Comparison of ENCODE assay signal across 1 cellular context in the genomic region with DNA sequence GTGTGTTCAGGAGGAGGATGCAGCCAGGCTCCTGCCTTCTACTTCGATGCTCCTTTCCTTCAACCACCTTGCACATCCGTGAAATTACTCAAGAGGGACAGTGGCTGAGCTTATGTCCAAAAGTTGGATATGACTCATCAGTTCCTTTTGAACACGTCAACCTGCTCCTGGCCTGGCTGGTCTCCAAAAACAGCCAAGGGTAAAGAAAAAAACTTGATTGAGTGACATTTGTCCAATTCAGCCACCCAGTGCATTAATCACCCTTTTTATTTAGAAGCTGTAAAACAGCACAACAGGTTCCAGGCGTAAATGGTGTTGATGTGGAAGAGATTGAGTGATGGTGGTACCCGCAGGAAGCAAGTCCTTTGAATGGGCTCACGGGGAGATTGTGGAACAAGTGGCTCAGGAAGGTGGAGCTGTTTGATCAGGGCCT.
A peak's percentile ranks its signal among the peaks of the same experiment; 100 is the strongest.
TF ChIP-seq lines count a peak whose summit lies in the region.

No MANE protein-coding gene starts in this region.

TF ChIP-seq in Ishikawa, 13 proteins besides CTCF, POLR2A, EP300 and RAD21 (continued from another document):
- TF ChIP-seq, protein P1, sequence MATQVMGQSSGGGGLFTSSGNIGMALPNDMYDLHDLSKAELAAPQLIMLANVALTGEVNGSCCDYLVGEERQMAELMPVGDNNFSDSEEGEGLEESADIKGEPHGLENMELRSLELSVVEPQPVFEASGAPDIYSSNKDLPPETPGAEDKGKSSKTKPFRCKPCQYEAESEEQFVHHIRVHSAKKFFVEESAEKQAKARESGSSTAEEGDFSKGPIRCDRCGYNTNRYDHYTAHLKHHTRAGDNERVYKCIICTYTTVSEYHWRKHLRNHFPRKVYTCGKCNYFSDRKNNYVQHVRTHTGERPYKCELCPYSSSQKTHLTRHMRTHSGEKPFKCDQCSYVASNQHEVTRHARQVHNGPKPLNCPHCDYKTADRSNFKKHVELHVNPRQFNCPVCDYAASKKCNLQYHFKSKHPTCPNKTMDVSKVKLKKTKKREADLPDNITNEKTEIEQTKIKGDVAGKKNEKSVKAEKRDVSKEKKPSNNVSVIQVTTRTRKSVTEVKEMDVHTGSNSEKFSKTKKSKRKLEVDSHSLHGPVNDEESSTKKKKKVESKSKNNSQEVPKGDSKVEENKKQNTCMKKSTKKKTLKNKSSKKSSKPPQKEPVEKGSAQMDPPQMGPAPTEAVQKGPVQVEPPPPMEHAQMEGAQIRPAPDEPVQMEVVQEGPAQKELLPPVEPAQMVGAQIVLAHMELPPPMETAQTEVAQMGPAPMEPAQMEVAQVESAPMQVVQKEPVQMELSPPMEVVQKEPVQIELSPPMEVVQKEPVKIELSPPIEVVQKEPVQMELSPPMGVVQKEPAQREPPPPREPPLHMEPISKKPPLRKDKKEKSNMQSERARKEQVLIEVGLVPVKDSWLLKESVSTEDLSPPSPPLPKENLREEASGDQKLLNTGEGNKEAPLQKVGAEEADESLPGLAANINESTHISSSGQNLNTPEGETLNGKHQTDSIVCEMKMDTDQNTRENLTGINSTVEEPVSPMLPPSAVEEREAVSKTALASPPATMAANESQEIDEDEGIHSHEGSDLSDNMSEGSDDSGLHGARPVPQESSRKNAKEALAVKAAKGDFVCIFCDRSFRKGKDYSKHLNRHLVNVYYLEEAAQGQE (IDR thresholded peaks at IDR 0.05; ENCODE audit: low read depth), result no peak
- TF ChIP-seq NFIC (IDR thresholded peaks at IDR 0.05), result peak; percentile 71
